Comparison of ENCODE assay signal across 8 cellular contexts in the genomic region with DNA sequence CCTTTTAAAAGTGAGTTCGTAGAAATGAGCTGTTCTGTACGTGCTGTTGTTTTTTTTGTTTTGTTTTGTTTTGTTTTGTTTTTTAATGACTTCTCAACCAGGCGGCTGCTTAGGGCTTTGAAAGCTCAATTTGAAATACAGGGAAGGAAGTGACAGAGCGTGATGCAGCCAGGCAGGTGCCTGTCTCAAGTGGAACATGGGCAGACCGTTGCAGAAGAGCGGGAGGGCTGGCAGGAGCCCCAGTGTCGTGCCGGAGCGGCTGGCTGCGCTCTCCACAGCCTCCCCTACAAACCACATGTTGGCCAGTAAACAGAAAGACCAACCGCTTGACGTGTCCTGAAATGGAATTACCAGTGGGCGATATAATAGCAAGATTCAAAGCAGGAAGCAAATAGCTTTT.
DNase-seq lines count a peak whose midpoint lies in the region; ATAC-seq and TF ChIP-seq lines count a peak whose summit lies in the region.

No MANE protein-coding gene starts in this region.

- H3K4me3 Mint-ChIP-seq in CD14-positive monocyte, result peak overlapping the region; percentile 84 to 91
- peak overlapping the region; percentile 50 for H3K4me3 Mint-ChIP-seq in activated naive CD8-positive, alpha-beta T cell treated with anti-CD3 and anti-CD28 coated beads, Interleukin-2, amount 50 U/mL, for 24 hours
- peak overlapping the region; percentile 1 to 77 (median 68) for H3K4me3 Mint-ChIP-seq in naive thymus-derived CD8-positive, alpha-beta T cell
- H3K4me3 Mint-ChIP-seq in activated CD8-positive, alpha-beta memory T cell treated with anti-CD3 and anti-CD28 coated beads, Interleukin-2, amount 10 ng/mL, durations not matched to agents 7 days and 5 days, result no peak overlapping the region

- H3K36me3 Mint-ChIP-seq in CD14-positive monocyte, result no peaks in the 10 kb centered on the region
- H3K36me3 Mint-ChIP-seq in activated naive CD8-positive, alpha-beta T cell treated with anti-CD3 and anti-CD28 coated beads, Interleukin-2, amount 50 U/mL, for 24 hours (ENCODE audit: low read depth), result peaks cover 1% of the 10 kb centered on the region
- no peaks in the 10 kb centered on the region for H3K36me3 Mint-ChIP-seq in naive thymus-derived CD8-positive, alpha-beta T cell
- no peaks in the 10 kb centered on the region for H3K36me3 Mint-ChIP-seq in activated CD8-positive, alpha-beta memory T cell treated with anti-CD3 and anti-CD28 coated beads, Interleukin-2, amount 10 ng/mL, durations not matched to agents 7 days and 5 days

- POLR2A ChIA-PET in naive thymus-derived CD8-positive, alpha-beta T cell (lab: Charles Lee), result interaction anchor here (1.0 kb wide), 1 partner anchor 12 kb away, joined by 3 read pairs; no protein-coding TSS in a partner anchor

- peak; percentile 86 for ATAC-seq in GM21381 (IDR thresholded peaks at IDR 0.05; ENCODE audit: unreplicated experiment)
- ATAC-seq in activated naive CD8-positive, alpha-beta T cell treated with anti-CD3 and anti-CD28 coated beads, Interleukin-2, amount 50 U/mL, for 24 hours, result peak; percentile 90
- peak; percentile 30 to 37 for ATAC-seq in naive thymus-derived CD8-positive, alpha-beta T cell
- no peak for ATAC-seq in activated CD8-positive, alpha-beta memory T cell treated with anti-CD3 and anti-CD28 coated beads, Interleukin-2, amount 10 ng/mL, durations not matched to agents 7 days and 5 days
- ATAC-seq in GM21360 (IDR thresholded peaks at IDR 0.05; ENCODE audit: unreplicated experiment), result no peak

- peaks cover 0 to 3% (median 1%) of the 10 kb centered on the region in 3 donors for H3K27me3 Mint-ChIP-seq in CD14-positive monocyte (ENCODE audit: low read depth in 3 of 3)
- H3K27me3 Mint-ChIP-seq in activated naive CD8-positive, alpha-beta T cell treated with anti-CD3 and anti-CD28 coated beads, Interleukin-2, amount 50 U/mL, for 24 hours, result no peaks in the 10 kb centered on the region
- H3K27me3 Mint-ChIP-seq in naive thymus-derived CD8-positive, alpha-beta T cell, result peaks cover 0 to 4% (median 0%) of the 10 kb centered on the region in 5 donors
- H3K27me3 Mint-ChIP-seq in activated CD8-positive, alpha-beta memory T cell treated with anti-CD3 and anti-CD28 coated beads, Interleukin-2, amount 10 ng/mL, durations not matched to agents 7 days and 5 days, result peaks cover 10% of the 10 kb centered on the region

- H3K27ac Mint-ChIP-seq in CD14-positive monocyte, result peak overlapping the region in 6 of 7 donors; percentile 4 to 92 (median 71)
- peak overlapping the region; percentile 82 for H3K27ac Mint-ChIP-seq in activated naive CD8-positive, alpha-beta T cell treated with anti-CD3 and anti-CD28 coated beads, Interleukin-2, amount 50 U/mL, for 24 hours
- peak overlapping the region in 5 of 10 donors; percentile 55 to 87 (median 72) for H3K27ac Mint-ChIP-seq in naive thymus-derived CD8-positive, alpha-beta T cell
- no peak overlapping the region for H3K27ac Mint-ChIP-seq in activated CD8-positive, alpha-beta memory T cell treated with anti-CD3 and anti-CD28 coated beads, Interleukin-2, amount 10 ng/mL, durations not matched to agents 7 days and 5 days

- intact Hi-C loops in CD14-positive monocyte (cut with micrococcal nuclease), result no loop called here

- DNase-seq in CD14-positive monocyte (ENCODE audit: low spot score) (peak; percentile 63), NCI-H1092 (lab: John Stamatoyannopoulos, UW) (peak; percentile 53), NCI-H1930 (lab: John Stamatoyannopoulos, UW) (no peak)
- DNase-seq in activated naive CD8-positive, alpha-beta T cell treated with anti-CD3 and anti-CD28 coated beads, Interleukin-2, amount 50 U/mL, for 24 hours, result peak; percentile 37
- DNase-seq in naive thymus-derived CD8-positive, alpha-beta T cell, result peak in 1 of 10 donors; percentile 10
- DNase-seq in activated CD8-positive, alpha-beta memory T cell treated with anti-CD3 and anti-CD28 coated beads, Interleukin-2, amount 10 ng/mL, durations not matched to agents 7 days and 5 days, result no peak

- H3K4me1 Mint-ChIP-seq in CD14-positive monocyte, result peaks cover 17% of the 10 kb centered on the region
- peaks cover 14% of the 10 kb centered on the region for H3K4me1 Mint-ChIP-seq in activated naive CD8-positive, alpha-beta T cell treated with anti-CD3 and anti-CD28 coated beads, Interleukin-2, amount 50 U/mL, for 24 hours
- H3K4me1 Mint-ChIP-seq in naive thymus-derived CD8-positive, alpha-beta T cell, result peaks cover 8 to 15% (median 12%) of the 10 kb centered on the region in 4 donors
- H3K4me1 Mint-ChIP-seq in activated CD8-positive, alpha-beta memory T cell treated with anti-CD3 and anti-CD28 coated beads, Interleukin-2, amount 10 ng/mL, durations not matched to agents 7 days and 5 days, result peaks cover 6% of the 10 kb centered on the region

- H3K9me3 Mint-ChIP-seq in CD14-positive monocyte, result peaks cover 0 to 5% (median 0%) of the 10 kb centered on the region in 7 donors
- no peaks in the 10 kb centered on the region for H3K9me3 Mint-ChIP-seq in activated naive CD8-positive, alpha-beta T cell treated with anti-CD3 and anti-CD28 coated beads, Interleukin-2, amount 50 U/mL, for 24 hours
- no peaks in the 10 kb centered on the region for H3K9me3 Mint-ChIP-seq in naive thymus-derived CD8-positive, alpha-beta T cell
- no peaks in the 10 kb centered on the region for H3K9me3 Mint-ChIP-seq in activated CD8-positive, alpha-beta memory T cell treated with anti-CD3 and anti-CD28 coated beads, Interleukin-2, amount 10 ng/mL, durations not matched to agents 7 days and 5 days (ENCODE audit: low read depth)

- CTCF ChIA-PET in activated CD8-positive, alpha-beta memory T cell treated with anti-CD3 and anti-CD28 coated beads, Interleukin-2, amount 10 ng/mL, durations not matched to agents 7 days and 5 days (lab: Charles Lee), result no interaction called here

- no peak for TF ChIP-seq CTCF in CD14-positive monocyte (IDR thresholded peaks at IDR 0.05)

Comparison
In these comparisons a context has a peak if more than half of its experiments do, and no peak if none do; other contexts are left out.
1. DNase-seq: peak in CD14-positive monocyte (single experiment), NCI-H1092 (single experiment) and activated naive CD8-positive, alpha-beta T cell treated with anti-CD3 and anti-CD28 coated beads, Interleukin-2, amount 50 U/mL, for 24 hours (single experiment); none in activated CD8-positive, alpha-beta memory T cell treated with anti-CD3 and anti-CD28 coated beads, Interleukin-2, amount 10 ng/mL, durations not matched to agents 7 days and 5 days (single experiment) and NCI-H1930 (0 of 2).
2. ATAC-seq: peak in GM21381 (single experiment), activated naive CD8-positive, alpha-beta T cell treated with anti-CD3 and anti-CD28 coated beads, Interleukin-2, amount 50 U/mL, for 24 hours (single experiment) and naive thymus-derived CD8-positive, alpha-beta T cell (2 of 2); none in activated CD8-positive, alpha-beta memory T cell treated with anti-CD3 and anti-CD28 coated beads, Interleukin-2, amount 10 ng/mL, durations not matched to agents 7 days and 5 days (single experiment) and GM21360 (single experiment).